Comparison of ENCODE assay signal across 23 cellular contexts in genomic region chr15:70578196-70578595, GRCh38.
"Had no signal": no experiment of that assay in that cellular context is flagged by ENCODE, and none has a peak within 500 bp of the region (broad histone marks: within the 10 kb centered on the region; RNA-seq: fewer than 3 reads in every experiment).

No MANE protein-coding gene starts in this region.

- H3K36me3 ChIP-seq: cardiac muscle cell had no signal

- H3K27me3 Mint-ChIP-seq: activated CD8-positive, alpha-beta T cell treated with anti-CD3 and anti-CD28 coated beads for 36 hours; activated naive CD4-positive, alpha-beta T cell treated with anti-CD3 and anti-CD28 coated beads, Interleukin-2, amount 50 U/mL, for 24 hours had no signal

- H3K4me3 Mint-ChIP-seq: activated CD8-positive, alpha-beta T cell treated with anti-CD3 and anti-CD28 coated beads for 36 hours; activated naive CD4-positive, alpha-beta T cell treated with anti-CD3 and anti-CD28 coated beads, Interleukin-2, amount 50 U/mL, for 24 hours; brain; T-helper 1 cell treated with Interleukin-12 subunit alpha and Interleukin-12 subunit beta and Interleukin-4 antibody, amounts not matched to agents 30 μg/mL and 1 μg/mL, for 36 hours had no signal

- FAIRE-seq: astrocyte, RCC 7860 had no signal

- DNase-seq: activated CD4-positive, alpha-beta T cell treated with anti-CD3 and anti-CD28 coated beads for 4 hours; activated CD8-positive, alpha-beta memory T cell treated with anti-CD3 and anti-CD28 coated beads, Interleukin-2, amount 50 U/mL, for 4 hours; activated CD8-positive, alpha-beta T cell treated with anti-CD3 and anti-CD28 coated beads for 36 hours; activated effector memory CD4-positive, alpha-beta T cell treated with Interleukin-2 at 50 U/mL for 16 hours; activated naive CD4-positive, alpha-beta T cell; amygdala; Karpas-422; MM.1S; NCI-H1105; NCI-H1436; NCI-H1694 treated with DMSO at 0.1 percent for 48 hours; NCI-H2029 treated with DMSO at 0.1 percent for 48 hours; NCI-H446; NCI-H524; PC-3; SHP77 treated with DMSO at 0.1 percent for 48 hours had no signal

- H3K27me3 ChIP-seq: cardiac muscle cell had no signal

- H3K9me3 Mint-ChIP-seq: activated naive CD4-positive, alpha-beta T cell treated with anti-CD3 and anti-CD28 coated beads, Interleukin-2, amount 50 U/mL, for 24 hours had no signal

- ATAC-seq: activated CD4-positive, CD25-positive, alpha-beta regulatory T cell treated with anti-CD3 and anti-CD28 coated beads, Interleukin-2, amount 50 U/mL, for 24 hours; activated CD8-positive, alpha-beta T cell treated with anti-CD3 and anti-CD28 coated beads for 36 hours; PC-3 had no signal

- H3K27ac ChIP-seq: cardiac muscle cell had no signal

- H3K27ac Mint-ChIP-seq: activated CD8-positive, alpha-beta T cell treated with anti-CD3 and anti-CD28 coated beads for 36 hours; activated naive CD4-positive, alpha-beta T cell treated with anti-CD3 and anti-CD28 coated beads, Interleukin-2, amount 50 U/mL, for 24 hours; brain; T-helper 1 cell treated with Interleukin-12 subunit alpha and Interleukin-12 subunit beta and Interleukin-4 antibody, amounts not matched to agents 30 μg/mL and 1 μg/mL, for 36 hours had no signal

- H3K4me3 ChIP-seq: cardiac muscle cell had no signal
